Comparison of ENCODE assay signal across 1 cellular context in genomic region chr3:159825216-159825854, GRCh38.
TF ChIP-seq lines count a peak whose summit lies in the region.

No MANE protein-coding gene starts in this region.

TF ChIP-seq in H1, 55 proteins besides CTCF, POLR2A, EP300 and RAD21:
- TF ChIP-seq CTBP2 (IDR thresholded peaks at IDR 0.05; ENCODE audit: borderline replicate concordance, insufficient read depth, insufficient read length, low read length) (no peak), SP4 (IDR thresholded peaks at IDR 0.05; ENCODE audit: low read length) (no peak), CEBPB (IDR thresholded peaks at IDR 0.05; ENCODE audit: low read depth, low read length) (no peak), BACH1 (IDR thresholded peaks at IDR 0.05; ENCODE audit: low read length) (no peak), TEAD4 (IDR thresholded peaks at IDR 0.05; ENCODE audit: low read depth, low read length) (no peak), EGR1 (IDR thresholded peaks at IDR 0.05; ENCODE audit: borderline replicate concordance, low read depth, low read length) (no peak), GTF2F1 (IDR thresholded peaks at IDR 0.05; ENCODE audit: borderline replicate concordance, low read depth, low read length) (no peak), GABPA (IDR thresholded peaks at IDR 0.05; ENCODE audit: borderline replicate concordance, insufficient read depth, low read length) (no peak), SIN3A (conservative IDR thresholded peaks at IDR 0.05 in 1 of 2, IDR thresholded peaks at IDR 0.05 in 1 of 2; ENCODE audit: low read depth in 1 of 2, low read length in 2 of 2) (no peak), ASH2L (IDR thresholded peaks at IDR 0.05; ENCODE audit: low read length) (no peak), SP1 (IDR thresholded peaks at IDR 0.05; ENCODE audit: low read depth, low read length) (no peak), RFX5 (IDR thresholded peaks at IDR 0.05; ENCODE audit: borderline replicate concordance, low read depth, low read length) (no peak), ATF3 (IDR thresholded peaks at IDR 0.05; ENCODE audit: insufficient read depth, low read depth, low read length) (no peak), SRF (IDR thresholded peaks at IDR 0.05; ENCODE audit: low read depth, low read length) (no peak), TCF12 (IDR thresholded peaks at IDR 0.05; ENCODE audit: low read depth, low read length) (no peak), NANOG (IDR thresholded peaks at IDR 0.05; ENCODE audit: insufficient read depth, low read depth, low read length, poor library complexity, severe bottlenecking) (no peak), E2F6 (IDR thresholded peaks at IDR 0.05) (no peak), CHD1 (IDR thresholded peaks at IDR 0.05; ENCODE audit: low read depth, low read length) (no peak)
